In genomic region chr5:89276566-89277305, GRCh38 we compare ENCODE assay signal across 19 cellular contexts.
DNase-seq lines count a peak whose midpoint lies in the region; FAIRE-seq and TF ChIP-seq lines count a peak whose summit lies in the region.
"Had no signal": no experiment of that assay in that cellular context is flagged by ENCODE, and none has a peak within 500 bp of the region (broad histone marks: within the 10 kb centered on the region; RNA-seq: fewer than 3 reads in every experiment).

No MANE protein-coding gene starts in this region.

- peak overlapping the region; percentile 90 for H3K27ac ChIP-seq in epithelial cell of prostate
- H3K27ac ChIP-seq in trophoblast cell (ENCODE audit: low read depth, low read length), result no peak overlapping the region
- H3K27ac ChIP-seq: left ventricle myocardium inferior, ovary had no signal

- H3K14ac ChIP-seq in trophoblast cell (ENCODE audit: low read length), result no peak overlapping the region

- TF ChIP-seq POLR2A in H54 (IDR thresholded peaks at IDR 0.05; ENCODE audit: low read depth, low read length), result no peak

- H3K27me3 ChIP-seq in trophoblast cell (ENCODE audit: insufficient read depth, low read length), result no peaks in the 10 kb centered on the region
- H3K27me3 ChIP-seq: gastrocnemius medialis, ovary had no signal

- peak; percentile 84 for FAIRE-seq in H54 (lab: Jason Lieb, UNC)
- FAIRE-seq: G401.6, GM12891 had no signal

- no peak overlapping the region for H4K8ac ChIP-seq in trophoblast cell (ENCODE audit: low read depth, low read length)

- H3K4me3 ChIP-seq in trophoblast cell (ENCODE audit: low read depth, low read length), result no peak overlapping the region
- H3K4me3 ChIP-seq: gastrocnemius medialis, left ventricle myocardium inferior, ovary had no signal

- no peak overlapping the region for H4K12ac ChIP-seq in trophoblast cell (ENCODE audit: low read depth, low read length)

- H4K91ac ChIP-seq in trophoblast cell (ENCODE audit: low read depth, low read length), result no peak overlapping the region

- WGBS in trophoblast cell (ENCODE audit: extremely low coverage, insufficient coverage, insufficient read length), result no CpG with 5 or more reads among the region's 1 CpG

- no peak overlapping the region for H2AK5ac ChIP-seq in trophoblast cell (ENCODE audit: low read length)

- no peaks in the 10 kb centered on the region for H3K79me1 ChIP-seq in trophoblast cell (ENCODE audit: low read length)

- H3K18ac ChIP-seq in trophoblast cell (ENCODE audit: low read length), result no peak overlapping the region

- H3K9me3 ChIP-seq in trophoblast cell (ENCODE audit: insufficient read depth, low read depth, low read length), result no peaks in the 10 kb centered on the region
- H3K9me3 ChIP-seq: gastrocnemius medialis, left ventricle myocardium inferior, ovary had no signal

- DNase-seq in H54 (ENCODE audit: insufficient read length, low spot score) (peak; percentile 5), RPMI7951 (ENCODE audit: low read depth) (peak; percentile 35), epithelial cell of prostate (ENCODE audit: low read depth, low spot score) (peak; percentile 74), trophoblast cell (peak; percentile 17 to 55), A172 (ENCODE audit: low spot score) (no peak), AML-193 (lab: John Stamatoyannopoulos, UW) (no peak)
- DNase-seq in activated CD4-positive, alpha-beta T cell treated with anti-CD3 and anti-CD28 coated beads, Interleukin-2, amount 50 U/mL, for 4 hours, result no peak
- DNase-seq: activated CD4-positive, alpha-beta memory T cell treated with anti-CD3 and anti-CD28 coated beads for 36 hours; activated T-cell treated with anti-CD3 and anti-CD28 coated beads, Interleukin-2, amount 50 U/mL, for 4 hours; effector CD4-positive, alpha-beta T cell; gastrocnemius medialis; H9; left ventricle myocardium inferior; NCI-H1417; NCI-H2171; ovary; stimulated activated CD4-positive, alpha-beta T cell treated with anti-CD3 and anti-CD28 coated beads, Interleukin-4, amount 100 ng/mL, for 1 hour had no signal

- H2AFZ ChIP-seq in trophoblast cell (ENCODE audit: insufficient read depth, low read length, poor library complexity), result no peak overlapping the region

- H3K4me1 ChIP-seq in trophoblast cell (ENCODE audit: control insufficient read depth in 1 of 2, insufficient read depth in 2 of 2, low read length in 2 of 2), result no peaks in the 10 kb centered on the region
- H3K4me1 ChIP-seq: left ventricle myocardium inferior had no signal

- no peak overlapping the region for H3K23ac ChIP-seq in trophoblast cell (ENCODE audit: low read length)

- H2BK120ac ChIP-seq in trophoblast cell (ENCODE audit: insufficient read depth, low read length, poor library complexity), result no peak overlapping the region

- H3K4ac ChIP-seq in trophoblast cell (ENCODE audit: low read depth, low read length), result no peak overlapping the region

- no peak overlapping the region for H3K4me2 ChIP-seq in trophoblast cell (ENCODE audit: low read length)

- H3K79me2 ChIP-seq in trophoblast cell (ENCODE audit: control insufficient read depth, insufficient read depth, low read length, poor library complexity), result no peaks in the 10 kb centered on the region

- H2BK12ac ChIP-seq in trophoblast cell (ENCODE audit: low read length), result no peak overlapping the region

- H2BK5ac ChIP-seq in trophoblast cell (ENCODE audit: low read depth, low read length, poor library complexity), result no peak overlapping the region

- no peaks in the 10 kb centered on the region for H3K36me3 ChIP-seq in trophoblast cell (ENCODE audit: control insufficient read depth in 1 of 2, insufficient read depth in 2 of 2, low read length in 2 of 2)
- H3K36me3 ChIP-seq: gastrocnemius medialis, left ventricle myocardium inferior, ovary had no signal

- no peak overlapping the region for H3K9ac ChIP-seq in trophoblast cell (ENCODE audit: low read length)

Comparison
In these comparisons a context has a peak if more than half of its experiments do, and no peak if none do; other contexts are left out.
1. DNase-seq: peak in H54 (single experiment), RPMI7951 (single experiment), epithelial cell of prostate (single experiment) and trophoblast cell (2 of 2); none in activated CD4-positive, alpha-beta T cell treated with anti-CD3 and anti-CD28 coated beads, Interleukin-2, amount 50 U/mL, for 4 hours (0 of 2), A172 (single experiment) and AML-193 (0 of 2).